In genomic region chr5:36602711-36603321, GRCh38 we compare ENCODE assay signal across 13 cellular contexts. TPM values are rescaled to one million over a fixed set of nuclear protein-coding genes. Genes with fewer than 3 reads are reported as not detected.
DNase-seq lines count a peak whose midpoint lies in the region; ATAC-seq and TF ChIP-seq lines count a peak whose summit lies in the region.
"Had no signal": no experiment of that assay in that cellular context is flagged by ENCODE, and none has a peak within 500 bp of the region (broad histone marks: within the 10 kb centered on the region; RNA-seq: fewer than 3 reads in every experiment).

No MANE protein-coding gene starts in this region.

- no peak for ATAC-seq in PC-3
- no peak for ATAC-seq in left cardiac atrium
- ATAC-seq in HG03108 (IDR thresholded peaks at IDR 0.05; ENCODE audit: unreplicated experiment), result no peak
- ATAC-seq in GM19328 (IDR thresholded peaks at IDR 0.05; ENCODE audit: unreplicated experiment), result no peak
- ATAC-seq in HG02571 (IDR thresholded peaks at IDR 0.05; ENCODE audit: unreplicated experiment), result no peak
- ATAC-seq: esophagus mucosa had no signal

- TF ChIP-seq CTCF in BE2C (IDR thresholded peaks at IDR 0.05; ENCODE audit: low read depth, low read length), result peak; percentile 18; the same call in 1 of the 2 replicates
- peak; percentile 48 for TF ChIP-seq CTCF in GM13977 (IDR thresholded peaks at IDR 0.05; ENCODE audit: extremely low read depth, insufficient read depth, missing control alignments)
- peak; percentile 49 for TF ChIP-seq CTCF in PC-3 (conservative IDR thresholded peaks at IDR 0.05; ENCODE audit: low read depth, low read length)

- DNase-seq in BE2C (no peak), GM13977 (ENCODE audit: low spot score) (peak; percentile 31), PC-3 (peak; percentile 28), left cardiac atrium (peak; percentile 33), NCI-H128 (lab: John Stamatoyannopoulos, UW; ENCODE audit: unreplicated experiment) (no peak)
- DNase-seq: activated CD8-positive, alpha-beta memory T cell treated with anti-CD3 and anti-CD28 coated beads, Interleukin-2, amount 50 U/mL, for 4 hours; immature natural killer cell; NCI-H345 had no signal

- BruUV-seq in PC-3 (replicated peaks; lab: Mats Ljungman, UMichigan), result no TSS peak

- in situ Hi-C loops in GM13977 (cut with MboI; ENCODE audit: low pct_unique_long_range_greater_than_20kb, low sequenced_read_pairs, unreplicated experiment), result no loop called here

- H3K9me3 ChIP-seq in BE2C, result no peaks in the 10 kb centered on the region
- no peaks in the 10 kb centered on the region for H3K9me3 ChIP-seq in PC-3 (ENCODE audit: low read length)
- H3K9me3 ChIP-seq: neutrophil had no signal

- no peak overlapping the region for H3K27ac ChIP-seq in PC-3 (ENCODE audit: low read length)
- H3K27ac ChIP-seq: neutrophil had no signal

- H2AFZ ChIP-seq in PC-3 (ENCODE audit: low read length), result no peak overlapping the region

- H3K27me3 ChIP-seq in BE2C (peaks cover 23% of the 10 kb centered on the region), PC-3 (ENCODE audit: low read length) (peaks cover 23% of the 10 kb centered on the region)
- H3K27me3 ChIP-seq: neutrophil had no signal

- H3K9me2 ChIP-seq in PC-3 (replicated peaks; ENCODE audit: low read length), result no peaks in the 10 kb centered on the region

- H3K4me1 ChIP-seq in BE2C (no peaks in the 10 kb centered on the region), PC-3 (ENCODE audit: insufficient read depth, low read length) (peaks cover 4% of the 10 kb centered on the region)

- no peak overlapping the region for H3K4me3 ChIP-seq in BE2C (ENCODE audit: low read depth, low read length)
- H3K4me3 ChIP-seq in PC-3 (ENCODE audit: low read length), result no peak overlapping the region

- H4K20me1 ChIP-seq in PC-3 (ENCODE audit: low read length), result no peaks in the 10 kb centered on the region

- H3F3A ChIP-seq in PC-3 (ENCODE audit: low read length, unreplicated experiment), result no peaks in the 10 kb centered on the region

- H3K4me2 ChIP-seq in PC-3 (ENCODE audit: low read length), result no peak overlapping the region

- intact Hi-C loops in PC-3 (cut with micrococcal nuclease) (no loop called here), left cardiac atrium (cut with DNase I) (loop anchor here in 1 of 2 donors (10.0 kb wide), 1 partner anchor 188 kb away; no protein-coding TSS in a partner anchor)

- H3K36me3 ChIP-seq in BE2C, result no peaks in the 10 kb centered on the region
- H3K36me3 ChIP-seq in PC-3 (ENCODE audit: low read depth, low read length), result no peaks in the 10 kb centered on the region
- H3K36me3 ChIP-seq: neutrophil had no signal

- POLR2A ChIA-PET in PC-3 (lab: Charles Lee; ENCODE audit: unreplicated experiment), result no interaction called here

- CTCF ChIA-PET in PC-3 (lab: Charles Lee), result no interaction called here

- H3K9ac ChIP-seq in PC-3 (ENCODE audit: low read length), result no peak overlapping the region

- peaks cover 10% of the 10 kb centered on the region for H3K79me2 ChIP-seq in PC-3 (ENCODE audit: low read length)

RNA-seq across cellular contexts. Expression of gene SLC1A3, which starts 3.6 kb away (rescaled TPM):
- polyA plus RNA-seq in BE2C (2012; ENCODE audit: insufficient read depth, insufficient read length, low read depth), result 0.15 TPM
- total RNA-seq in PC-3 (2014; rRNA removed) (23.2 and 24.7 TPM in 2 replicates), left cardiac atrium (10 to 100 TPM; 44.9 to 66.6 TPM)

Comparison
In these comparisons a context has a peak if more than half of its experiments do, and no peak if none do; other contexts are left out.
1. DNase-seq: peak in GM13977 (single experiment), PC-3 (single experiment) and left cardiac atrium (single experiment); none in BE2C (single experiment) and NCI-H128 (single experiment).
2. Peak in every context shown above with its lines, with median percentiles within 50 percentile points of each other: CTCF ChIP-seq.